Comparison of ENCODE assay signal across 1 cellular context in genomic region chr12:53441040-53441833, GRCh38.
TF ChIP-seq lines count a peak whose summit lies in the region.

PRR13 (plus strand) TSS chr12:53441734; CDS start chr12:53442715, 981 bp downstream.

TF ChIP-seq in HepG2, 621 proteins besides CTCF, POLR2A, EP300 and RAD21 (continued from another document):
- TF ChIP-seq KMT2A (CRISPR knock-in tag; IDR thresholded peaks at IDR 0.05) = peak; percentile 59; the same call in 1 of the 2 replicates
- TF ChIP-seq MEF2D (CRISPR knock-in tag; IDR thresholded peaks at IDR 0.05) = peak; percentile 15; the same call in 1 of the 2 replicates
- no peak for TF ChIP-seq KAT2B (IDR thresholded peaks at IDR 0.05; ENCODE audit: borderline replicate concordance, low read depth, low read length)
- TF ChIP-seq CEBPB (IDR thresholded peaks at IDR 0.05; ENCODE audit: borderline replicate concordance, low read depth, low read length) = peak; percentile 63
- 0 out of 2 replicates have a peak, but pooled peaks have one; percentile 28 for TF ChIP-seq ZNF318 (CRISPR knock-in tag; IDR thresholded peaks at IDR 0.05)
- 0 out of 2 replicates have a peak, but pooled peaks have one; percentile 25 for TF ChIP-seq MYPOP (CRISPR knock-in tag; IDR thresholded peaks at IDR 0.05)
- peak; percentile 56; the same call in 1 of the 2 replicates for TF ChIP-seq HMG20B (CRISPR knock-in tag; conservative IDR thresholded peaks at IDR 0.05)
- no peak for TF ChIP-seq ZNF609 (CRISPR knock-in tag; IDR thresholded peaks at IDR 0.05; ENCODE audit: borderline replicate concordance)
- 0 out of 2 replicates have a peak, but pooled peaks have one; percentile 15 for TF ChIP-seq NCOA2 (CRISPR knock-in tag; IDR thresholded peaks at IDR 0.05)
- TF ChIP-seq ZNF484 (CRISPR knock-in tag; IDR thresholded peaks at IDR 0.05; ENCODE audit: borderline replicate concordance, low read depth) = no peak
- TF ChIP-seq ZNF282 (IDR thresholded peaks at IDR 0.05; ENCODE audit: partially characterized antibody) = no peak
- TF ChIP-seq CREB1 (IDR thresholded peaks at IDR 0.05) = peak; percentile 26; the same call in 1 of the 2 replicates
- peak; percentile 78 for TF ChIP-seq CREB1 (CRISPR knock-in tag; IDR thresholded peaks at IDR 0.05)
- 0 out of 2 replicates have a peak, but pooled peaks have one; percentile 22 for TF ChIP-seq RXRB (CRISPR knock-in tag; IDR thresholded peaks at IDR 0.05; ENCODE audit: borderline replicate concordance)
- 0 out of 2 replicates have a peak, but pooled peaks have one; percentile 22 for TF ChIP-seq SP5 (CRISPR knock-in tag; IDR thresholded peaks at IDR 0.05; ENCODE audit: borderline replicate concordance, low read depth)
- TF ChIP-seq CREBL2 (CRISPR knock-in tag; IDR thresholded peaks at IDR 0.05; ENCODE audit: borderline replicate concordance) = no peak
- no peak for TF ChIP-seq TBX2 (CRISPR knock-in tag; IDR thresholded peaks at IDR 0.05; ENCODE audit: borderline replicate concordance)
- TF ChIP-seq CCDC6 (CRISPR knock-in tag; IDR thresholded peaks at IDR 0.05) = no peak; the same call in 1 of the 2 replicates
- peak; percentile 76 for TF ChIP-seq CEBPG (CRISPR knock-in tag; IDR thresholded peaks at IDR 0.05)
- TF ChIP-seq HOXD1 (CRISPR knock-in tag; IDR thresholded peaks at IDR 0.05) = peak; percentile 94
- 0 out of 2 replicates have a peak, but pooled peaks have one; percentile 11 for TF ChIP-seq PPARG (CRISPR knock-in tag; conservative IDR thresholded peaks at IDR 0.05)
- TF ChIP-seq FOXJ3 (CRISPR knock-in tag; IDR thresholded peaks at IDR 0.05; ENCODE audit: borderline replicate concordance) = no peak
- TF ChIP-seq NFATC3 (CRISPR knock-in tag; IDR thresholded peaks at IDR 0.05) = no peak
- no peak for TF ChIP-seq ZNF576 (CRISPR knock-in tag; IDR thresholded peaks at IDR 0.05)
- 0 out of 2 replicates have a peak, but pooled peaks have one; percentile 52 for TF ChIP-seq SP4 (CRISPR knock-in tag; IDR thresholded peaks at IDR 0.05)
- TF ChIP-seq DRAP1 (CRISPR knock-in tag; IDR thresholded peaks at IDR 0.05) = peak; percentile 98
- no peak for TF ChIP-seq ZSCAN29 (CRISPR knock-in tag; conservative IDR thresholded peaks at IDR 0.05)
- peak; percentile 9; the same call in 1 of the 2 replicates for TF ChIP-seq ARID2 (CRISPR knock-in tag; IDR thresholded peaks at IDR 0.05; ENCODE audit: borderline replicate concordance)
- no peak for TF ChIP-seq ZEB1 (IDR thresholded peaks at IDR 0.05; ENCODE audit: insufficient replicate concordance, low read depth)
- peak; percentile 79 for TF ChIP-seq HNF4G (IDR thresholded peaks at IDR 0.05; ENCODE audit: borderline replicate concordance, low read depth, low read length)
- no peak for TF ChIP-seq HNF4G (CRISPR knock-in tag; IDR thresholded peaks at IDR 0.05; ENCODE audit: borderline replicate concordance, low read depth)
- TF ChIP-seq ISX (CRISPR knock-in tag; conservative IDR thresholded peaks at IDR 0.05) = 0 out of 2 replicates have a peak, but pooled peaks have one; percentile 30
- TF ChIP-seq TEF (CRISPR knock-in tag; IDR thresholded peaks at IDR 0.05) = no peak
- peak; percentile 17; the same call in 1 of the 2 replicates for TF ChIP-seq ETV5 (CRISPR knock-in tag; IDR thresholded peaks at IDR 0.05; ENCODE audit: borderline replicate concordance)
- no peak for TF ChIP-seq NCOA5 (CRISPR knock-in tag; IDR thresholded peaks at IDR 0.05)
- TF ChIP-seq ZNF124 (CRISPR knock-in tag; IDR thresholded peaks at IDR 0.05) = 0 out of 2 replicates have a peak, but pooled peaks have one; percentile 53
- TF ChIP-seq HOXA5 (CRISPR knock-in tag; IDR thresholded peaks at IDR 0.05) = peak; percentile 91
- no peak for TF ChIP-seq ZBTB42 (CRISPR knock-in tag; IDR thresholded peaks at IDR 0.05)
TF ChIP-seq in HepG2: peak in this region for 111.
